8 cellular contexts compared by ENCODE assay signal in the genomic region with DNA sequence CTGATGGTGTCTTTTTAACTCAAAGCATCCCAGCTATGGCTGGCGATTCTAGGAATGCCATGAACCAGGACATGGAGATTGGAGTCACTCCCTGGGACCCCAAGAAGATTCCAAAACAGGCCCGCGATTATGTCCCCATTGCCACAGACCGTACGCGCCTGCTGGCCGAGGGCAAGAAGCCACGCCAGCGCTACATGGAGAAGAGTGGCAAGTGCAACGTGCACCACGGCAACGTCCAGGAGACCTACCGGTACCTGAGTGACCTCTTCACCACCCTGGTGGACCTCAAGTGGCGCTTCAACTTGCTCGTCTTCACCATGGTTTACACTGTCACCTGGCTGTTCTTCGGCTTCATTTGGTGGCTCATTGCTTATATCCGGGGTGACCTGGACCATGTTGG. TPM values are rescaled to one million over a fixed set of nuclear protein-coding genes. Genes with fewer than 3 reads are reported as not detected.
"Had no signal": no experiment of that assay in that cellular context is flagged by ENCODE, and none has a peak within 500 bp of the region (broad histone marks: within the 10 kb centered on the region; RNA-seq: fewer than 3 reads in every experiment).

No MANE protein-coding gene starts in this region.

- DNase-seq: H9, HCEC 1CT had no signal

- H3K4me2 ChIP-seq: GM23338 had no signal

- ATAC-seq: GM23338 had no signal

- H2AFZ ChIP-seq: GM23338 had no signal

- FAIRE-seq: H1, H54, HTR-8/SVneo had no signal

- H3K4me3 ChIP-seq: GM23338 had no signal

RNA-seq across cellular contexts. Expression of gene KCNJ5, which starts 20.1 kb away (rescaled TPM):
- total RNA-seq: GM23338, H1, HT-29 had no signal
- polyA plus RNA-seq: GM23338, IgD-negative memory B cell had no signal

RNA-seq across cellular contexts. Expression of gene TP53AIP1, which starts 31.4 kb away (rescaled TPM):
- total RNA-seq: H1, H9 had no signal
- polyA plus RNA-seq: GM23338, IgD-negative memory B cell had no signal

RNA-seq across cellular contexts. Expression of gene KCNJ1, which starts 44.1 kb away (rescaled TPM):
- total RNA-seq: GM23338, H9, HT-29 had no signal
